Comparison of ENCODE assay signal across 24 cellular contexts in genomic region chrX:126985027-126985426, GRCh38.
"Had no signal": no experiment of that assay in that cellular context is flagged by ENCODE, and none has a peak within 500 bp of the region (broad histone marks: within the 10 kb centered on the region; RNA-seq: fewer than 3 reads in every experiment).

No MANE protein-coding gene starts in this region.

- ATAC-seq: left colon; lower lobe of right lung; naive thymus-derived CD8-positive, alpha-beta T cell; sciatic nerve; stimulated activated effector memory CD8-positive, alpha-beta T cell treated with anti-CD3 and anti-CD28 coated beads, Interleukin-12 subunit alpha, Interleukin-12 subunit beta, amount 100 ng/mL, for 72 hours; upper lobe of right lung had no signal

- FAIRE-seq: islet of Langerhans, urothelium cell line had no signal

- DNase-seq: head of caudate nucleus; hypothalamus; immature natural killer cell; kidney; left colon; lower lobe of right lung; mammary epithelial cell; mesenchymal stem cell; naive thymus-derived CD8-positive, alpha-beta T cell; nephron progenitor cell; ovary; right cardiac atrium; stimulated activated CD4-positive, alpha-beta T cell treated with anti-CD3 and anti-CD28 coated beads, Interleukin-12 subunit alpha, Interleukin-12 subunit beta, amount 100 ng/mL, for 4 hours; stimulated activated CD4-positive, alpha-beta T cell treated with anti-CD3 and anti-CD28 coated beads, Interleukin-15, amount 100 ng/mL, for 24 hours; stimulated activated CD4-positive, alpha-beta T cell treated with anti-CD3 and anti-CD28 coated beads, Interleukin-2, amount 100 ng/mL, for 24 hours; stimulated activated CD4-positive, alpha-beta T cell treated with anti-CD3 and anti-CD28 coated beads, Interleukin-4, amount 100 ng/mL, for 1 hour; stimulated activated naive CD4-positive, alpha-beta T cell; tibial artery; trophoblast cell; upper lobe of right lung had no signal
